ENCODE assay signal across 19 cellular contexts in the genomic region with DNA sequence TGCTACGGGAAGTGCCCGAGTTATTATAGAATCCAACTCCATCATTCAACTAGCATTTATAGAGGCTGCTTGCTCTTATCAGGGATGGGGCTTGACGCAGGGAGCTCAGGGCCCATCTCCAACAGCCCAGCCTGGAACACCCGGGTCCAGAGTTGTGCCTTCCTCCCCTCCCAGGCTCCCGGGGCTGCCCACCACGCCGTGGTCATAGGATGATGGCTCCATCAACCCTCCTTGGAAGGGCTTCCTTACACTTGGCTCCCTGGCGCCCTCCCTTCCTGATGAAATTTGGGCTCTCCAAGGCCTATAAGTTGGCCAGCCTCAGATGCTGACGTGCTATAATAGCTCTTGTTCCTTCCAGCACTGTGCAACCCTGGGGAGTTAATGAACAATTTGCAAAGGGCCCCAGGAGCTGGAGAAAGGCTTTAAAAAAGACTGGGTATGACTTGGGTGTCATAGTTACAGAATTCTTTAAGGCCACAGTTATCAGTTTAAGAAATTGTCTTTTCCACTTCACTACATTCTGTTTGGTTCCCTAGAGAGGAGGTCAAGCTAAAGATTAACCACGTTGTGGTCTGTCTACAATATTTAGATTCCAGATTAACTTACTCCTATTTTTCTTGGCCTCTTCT. TPM values are rescaled to one million over a fixed set of nuclear protein-coding genes. Genes with fewer than 3 reads are reported as not detected.
DNase-seq lines count a peak whose midpoint lies in the region; ATAC-seq, FAIRE-seq and TF ChIP-seq lines count a peak whose summit lies in the region.
"Had no signal": no experiment of that assay in that cellular context is flagged by ENCODE, and none has a peak within 500 bp of the region (broad histone marks: within the 10 kb centered on the region; RNA-seq: fewer than 3 reads in every experiment).

No MANE protein-coding gene starts in this region.

- no peak for TF ChIP-seq RAD21 in HepG2 (CRISPR knock-in tag; IDR thresholded peaks at IDR 0.05)

- FAIRE-seq in HepG2 (lab: Jason Lieb, UNC): no peak

- no peaks in the 10 kb centered on the region for H3K9me3 ChIP-seq in OCI-LY3 (ENCODE audit: insufficient read depth, low read length)
- no peaks in the 10 kb centered on the region for H3K9me3 ChIP-seq in HepG2 (ENCODE audit: low read length)
- H3K9me3 ChIP-seq: ascending aorta, gastrocnemius medialis had no signal

- intact Hi-C loops in HepG2 (cut with micrococcal nuclease; ENCODE audit: unreplicated experiment): no loop called here

- no peaks in the 10 kb centered on the region for H3K36me3 ChIP-seq in OCI-LY3 (replicated peaks; ENCODE audit: low read depth, low read length)
- H3K36me3 ChIP-seq in HepG2 (replicated peaks in 1 of 2; ENCODE audit: control insufficient read depth in 1 of 2, insufficient read depth in 2 of 2, low read length in 2 of 2): no peaks in the 10 kb centered on the region
- H3K36me3 ChIP-seq: ascending aorta, gastrocnemius medialis, sigmoid colon had no signal

- WGBS in HepG2 (ENCODE audit: low lambda C conversion rate): 68% methylated on average over 10 of the region's 10 CpGs

- CTCF ChIA-PET in HepG2 (lab: Yijun Ruan, JAX; ENCODE audit: low intra/inter-chr PET ratio, low total read pairs) (no interaction called here), HEK293T (lab: Yijun Ruan, JAX) (no interaction called here)

- TF ChIP-seq EP300 in HepG2 (IDR thresholded peaks at IDR 0.05; ENCODE audit: low read depth in 2 of 2, low read length in 2 of 2) (no peak), HepG2 (CRISPR knock-in tag; IDR thresholded peaks at IDR 0.05; ENCODE audit: borderline replicate concordance) (no peak)

- H2AFZ ChIP-seq in OCI-LY3 (ENCODE audit: low read depth, low read length): no peak overlapping the region
- H2AFZ ChIP-seq in HepG2 (ENCODE audit: low read length): no peak overlapping the region

- H3K27me3 ChIP-seq in OCI-LY3 (ENCODE audit: low read depth, low read length): peaks cover 16% of the 10 kb centered on the region; the same call in 1 of the 2 replicates
- no peaks in the 10 kb centered on the region for H3K27me3 ChIP-seq in HepG2 (ENCODE audit: control insufficient read depth in 1 of 2, insufficient read depth in 2 of 2, low read length in 2 of 2)
- H3K27me3 ChIP-seq: ascending aorta, gastrocnemius medialis, sigmoid colon had no signal

- no peak overlapping the region for H3K9ac ChIP-seq in OCI-LY3 (ENCODE audit: low read length)
- no peak overlapping the region for H3K9ac ChIP-seq in HepG2 (ENCODE audit: insufficient read depth, low read depth, low read length)

- H3K27ac ChIP-seq in OCI-LY3 (ENCODE audit: low read length) (no peak overlapping the region), HepG2 (ENCODE audit: extremely low read length, insufficient read depth, low read length) (no peak overlapping the region)
- H3K27ac ChIP-seq: ascending aorta, gastrocnemius medialis, sigmoid colon had no signal

- DNase-seq in HepG2 (ENCODE audit: low spot score) (no peak), HEK293T (ENCODE audit: extremely low spot score) (no peak), germinal center (ENCODE audit: low spot score) (no peak), DMS114 treated with DMSO at 0.1 percent for 48 hours (lab: John Stamatoyannopoulos, UW; ENCODE audit: unreplicated experiment) (no peak)
- DNase-seq: activated CD4-positive, alpha-beta T cell treated with anti-CD3 and anti-CD28 coated beads, Interleukin-2, amount 10 ng/mL, durations not matched to agents 7 days and 5 days; AML-193; effector memory CD8-positive, alpha-beta T cell; gastrocnemius medialis; left colon; naive thymus-derived CD4-positive, alpha-beta T cell; NCI-H1105; PC-3; sigmoid colon; stimulated activated naive CD8-positive, alpha-beta T cell treated with anti-CD3 and anti-CD28 coated beads, Interleukin-15, amount 100 ng/mL, for 72 hours had no signal

- H3K4me1 ChIP-seq in OCI-LY3 (ENCODE audit: low read length) (peaks cover 14% of the 10 kb centered on the region), HepG2 (ENCODE audit: insufficient read depth, low read length) (peaks cover 62% of the 10 kb centered on the region)
- H3K4me1 ChIP-seq: gastrocnemius medialis, sigmoid colon had no signal

- no peaks in the 10 kb centered on the region for H4K20me1 ChIP-seq in OCI-LY3 (ENCODE audit: insufficient read depth, low read length)
- no peaks in the 10 kb centered on the region for H4K20me1 ChIP-seq in HepG2 (ENCODE audit: insufficient read depth, low read length)

- no TSS peak for BruUV-seq in HepG2 (replicated peaks; lab: Mats Ljungman, UMichigan)

- no peak for TF ChIP-seq CTCF in OCI-LY3 (IDR thresholded peaks at IDR 0.05; ENCODE audit: low read depth, low read length)
- no peak for TF ChIP-seq CTCF in HepG2 (CRISPR knock-in tag; IDR thresholded peaks at IDR 0.05)

- H3K79me2 ChIP-seq in OCI-LY3 (ENCODE audit: low read length) (no peaks in the 10 kb centered on the region), HepG2 (ENCODE audit: insufficient read depth, low read length) (no peaks in the 10 kb centered on the region)

- POLR2A ChIA-PET in HepG2 (lab: Yijun Ruan, JAX): interaction anchor here (0.9 kb wide), 1 partner anchor 12 kb away, joined by 3 read pairs; no protein-coding TSS in a partner anchor
- POLR2A ChIA-PET in HEK293T (lab: Yijun Ruan, JAX): no interaction called here

- in situ Hi-C loops in HepG2 (cut with HindIII; ENCODE audit: extremely low pct_ligation_motif_present, low pct_unique_long_range_greater_than_20kb): no loop called here

- ATAC-seq in GM18517 (IDR thresholded peaks at IDR 0.05; ENCODE audit: unreplicated experiment) (peak; percentile 65), HG02642 (IDR thresholded peaks at IDR 0.05; ENCODE audit: poor library complexity, unreplicated experiment) (peak; percentile 45), HepG2 (peak; percentile 40), GM19351 (IDR thresholded peaks at IDR 0.05; ENCODE audit: unreplicated experiment) (no peak)
- ATAC-seq: effector memory CD8-positive, alpha-beta T cell; gastrocnemius medialis; left colon; naive thymus-derived CD4-positive, alpha-beta T cell; PC-3; stimulated activated naive CD8-positive, alpha-beta T cell treated with anti-CD3 and anti-CD28 coated beads, Interleukin-15, amount 100 ng/mL, for 72 hours had no signal

- TF ChIP-seq POLR2A in HepG2 (IDR thresholded peaks at IDR 0.05; ENCODE audit: insufficient read depth in 1 of 2, low read depth in 2 of 2, low read length in 2 of 2): no peak

- H3K4me3 ChIP-seq in OCI-LY3 (ENCODE audit: low read length): no peak overlapping the region
- H3K4me3 ChIP-seq in HepG2 (replicated peaks in 1 of 3; ENCODE audit: insufficient read depth in 1 of 3, low read depth in 2 of 3, low read length in 3 of 3): no peak overlapping the region
- H3K4me3 ChIP-seq: ascending aorta, gastrocnemius medialis, sigmoid colon had no signal

- H3K4me2 ChIP-seq in OCI-LY3 (ENCODE audit: low read length) (0 out of 2 replicates have a peak overlapping the region, but pooled peaks have one; percentile 16), HepG2 (ENCODE audit: low read depth, low read length) (peak overlapping the region; percentile 16; the same call in 1 of the 2 replicates)

TF ChIP-seq in HepG2, 621 proteins besides CTCF, POLR2A, EP300 and RAD21 (continues in another document):
- TF ChIP-seq BRD4 (CRISPR knock-in tag; IDR thresholded peaks at IDR 0.05): no peak

TF ChIP-seq in HEK293T, 16 proteins besides CTCF, POLR2A, EP300 and RAD21:
- no peak for TF ChIP-seq ARNT (IDR thresholded peaks at IDR 0.05)

RNA-seq across cellular contexts. Expression of gene GADD45G, which starts 42.5 kb away (rescaled TPM):
- not detected in 2 replicates for total RNA-seq in HepG2 (2016; rRNA removed; fragmentation: Illumina TruSeq; extraction: Trizol)
- total RNA-seq in HepG2 (2016; cell fraction: cytosol; rRNA removed; fragmentation: Illumina TruSeq; extraction: Trizol; ENCODE audit: low read depth): not detected in 2 replicates
- total RNA-seq in HepG2 (2016; cell fraction: insoluble cytoplasmic fraction; rRNA removed; fragmentation: Illumina TruSeq; extraction: Trizol): not detected in 2 replicates
- not detected in 2 replicates for total RNA-seq in HepG2 (2016; cell fraction: membrane; rRNA removed; fragmentation: Illumina TruSeq; extraction: Trizol)
- total RNA-seq in HepG2 (2016; cell fraction: nucleus; rRNA removed; fragmentation: Illumina TruSeq; extraction: Trizol): not detected in 2 replicates
- not detected in 2 replicates for polyA plus RNA-seq in HepG2 (2011; rRNA removed)
- polyA plus RNA-seq in HepG2 (2011; cell fraction: cytosol; rRNA removed): not detected in 2 replicates
- polyA plus RNA-seq in HepG2 (2011; cell fraction: nucleus; rRNA removed): not detected in 2 replicates
- not detected in 2 replicates for polyA plus RNA-seq in HepG2 (2012)
- not detected in 2 replicates for polyA plus RNA-seq in HepG2 (2016; cell fraction: cytosol; fragmentation: Illumina TruSeq; extraction: Trizol; ENCODE audit: low read depth)
- polyA plus RNA-seq in HepG2 (2016; cell fraction: insoluble cytoplasmic fraction; fragmentation: Illumina TruSeq; extraction: Trizol; ENCODE audit: low read depth): not detected in 2 replicates
- polyA plus RNA-seq in HepG2 (2016; cell fraction: membrane; fragmentation: Illumina TruSeq; extraction: Trizol; ENCODE audit: low read depth): not detected in 2 replicates
- not detected in 2 replicates for polyA plus RNA-seq in HepG2 (2016; cell fraction: nucleus; fragmentation: Illumina TruSeq; extraction: Trizol; ENCODE audit: insufficient read depth, low read depth)
- polyA minus RNA-seq in HepG2 (2011; rRNA and poly(A)+ RNA removed; ENCODE audit: low replicate concordance): not detected in 2 replicates
- polyA minus RNA-seq in HepG2 (2011; cell fraction: cytosol; rRNA and poly(A)+ RNA removed): not detected in 2 replicates
- not detected in 2 replicates for polyA minus RNA-seq in HepG2 (2011; cell fraction: nucleus; rRNA and poly(A)+ RNA removed)
